In the genomic region with DNA sequence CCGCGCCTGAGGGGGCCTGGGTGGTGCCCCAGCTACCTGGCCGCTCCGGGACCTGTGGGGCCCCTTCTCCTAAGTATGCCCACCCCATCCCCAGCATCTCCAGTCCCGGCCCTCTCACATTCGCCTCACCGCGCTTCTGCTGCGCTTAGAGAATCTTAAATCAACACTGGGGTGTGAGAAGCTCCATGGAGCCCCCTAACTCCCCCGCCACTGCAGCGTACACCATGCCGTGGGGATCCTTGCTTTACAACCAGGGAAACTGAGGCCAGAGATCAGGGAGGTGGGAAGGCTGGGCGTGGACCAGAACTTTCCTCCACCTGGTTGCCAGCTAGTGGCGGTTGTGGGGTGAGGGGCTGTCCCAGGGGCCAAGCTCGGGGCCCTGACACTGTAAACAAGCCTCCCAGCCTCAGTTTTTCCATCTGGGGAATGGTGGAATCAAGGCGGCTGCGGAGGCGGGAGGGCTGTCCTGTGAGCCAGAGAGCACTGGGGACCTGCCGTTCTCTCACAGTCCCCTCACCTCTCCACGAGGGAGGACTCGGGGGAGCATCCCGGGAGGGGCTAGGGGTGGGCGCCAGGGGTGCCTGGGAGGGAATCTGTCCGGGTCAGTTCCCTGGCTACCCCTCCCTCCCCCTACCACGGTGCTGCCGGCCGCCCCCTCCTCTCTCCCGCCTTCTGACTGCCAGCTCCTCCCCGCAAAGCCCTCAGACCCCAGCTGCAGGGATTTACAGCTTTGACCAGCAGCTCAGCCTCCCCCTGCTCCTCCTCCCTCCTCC, we compare ENCODE assay signal across 8 cellular contexts.
DNase-seq lines count a peak whose midpoint lies in the region; ATAC-seq and TF ChIP-seq lines count a peak whose summit lies in the region.

No MANE protein-coding gene starts in this region.

- H3K4me3 Mint-ChIP-seq in GM23338, result peak overlapping the region; percentile 79; the same call in 2 of the 3 replicates

- no peaks in the 10 kb centered on the region for H3K36me3 Mint-ChIP-seq in GM23338 (ENCODE audit: low read depth)

- H3K27me3 ChIP-seq in GM23338 (ENCODE audit: insufficient read depth), result peaks cover 41% of the 10 kb centered on the region

- H3K4me2 ChIP-seq in GM23338, result peak overlapping the region; percentile 98

- peak; percentile 14 for ATAC-seq in GM23338
- ATAC-seq in left cardiac atrium, result peak; percentile 7 to 15
- ATAC-seq in HG02623 (IDR thresholded peaks at IDR 0.05; ENCODE audit: unreplicated experiment), result no peak

- TF ChIP-seq CTCF in GM23338 (conservative IDR thresholded peaks at IDR 0.05; ENCODE audit: low read depth in 2 of 2), result no peak

- no peaks in the 10 kb centered on the region for H3K79me2 ChIP-seq in GM23338 (replicated peaks; ENCODE audit: insufficient read depth)

- no peaks in the 10 kb centered on the region for H3K9me3 Mint-ChIP-seq in GM23338

- no peaks in the 10 kb centered on the region; the same call in 1 of the 2 replicates for H3K36me3 ChIP-seq in GM23338 (ENCODE audit: insufficient read depth)

- DNase-seq in GM23338 (ENCODE audit: low spot score), result no peak
- peak; percentile 37 to 49 for DNase-seq in activated CD4-positive, alpha-beta T cell treated with anti-CD3 and anti-CD28 coated beads, Interleukin-2, amount 50 U/mL, for 4 hours
- no peak for DNase-seq in left cardiac atrium
- peak; percentile 40 to 59 for DNase-seq in stimulated activated CD4-positive, alpha-beta T cell treated with anti-CD3 and anti-CD28 coated beads, Interleukin-15, amount 100 ng/mL, for 48 hours (ENCODE audit: low read depth in 2 of 2)
- DNase-seq in germinal center (ENCODE audit: low spot score), result no peak
- DNase-seq in SW 1271 (lab: John Stamatoyannopoulos, UW), result no peak
- no peak for DNase-seq in GM03348 (ENCODE audit: low spot score)

- 0 out of 2 replicates have a peak, but pooled peaks cover 2% of the 10 kb centered on the region for H3K9me2 ChIP-seq in GM23338 (ENCODE audit: insufficient read depth)

- no peak overlapping the region for H3K27ac ChIP-seq in GM23338 (ENCODE audit: low read depth)

- intact Hi-C loops in left cardiac atrium (cut with DNase I), result loop anchor here in 1 of 2 donors (5.0 kb wide), 1 partner anchor 42 kb away; no protein-coding TSS in a partner anchor

- peaks cover 7% of the 10 kb centered on the region; the same call in 2 of the 3 replicates for H3K4me1 Mint-ChIP-seq in GM23338

- H3K4me3 ChIP-seq in GM23338, result peak overlapping the region; percentile 75

- peaks cover 26% of the 10 kb centered on the region for H3K27me3 Mint-ChIP-seq in GM23338 (ENCODE audit: insufficient read depth, low read depth, poor library complexity)

- H2AFZ ChIP-seq in GM23338, result peak overlapping the region; percentile 80

- H3K27ac Mint-ChIP-seq in GM23338, result no peak overlapping the region

- no peaks in the 10 kb centered on the region for H4K20me1 ChIP-seq in GM23338 (replicated peaks; ENCODE audit: insufficient read depth)

- H3F3A ChIP-seq in GM23338 (replicated peaks; ENCODE audit: low read depth), result no peaks in the 10 kb centered on the region; the same call in 1 of the 2 replicates

- H3K4me1 ChIP-seq in GM23338 (ENCODE audit: insufficient read depth), result peaks cover 19% of the 10 kb centered on the region

TF ChIP-seq in GM23338, 12 proteins besides CTCF, POLR2A, EP300 and RAD21:
- TF ChIP-seq JUNB (IDR thresholded peaks at IDR 0.05; ENCODE audit: unreplicated experiment) (no peak), ZNF331 (CRISPR knock-in tag; IDR thresholded peaks at IDR 0.05; ENCODE audit: low read depth) (no peak)
TF ChIP-seq in GM23338: peak in this region for 0.

Comparison
In these comparisons a context has a peak if more than half of its experiments do, and no peak if none do; other contexts are left out.
1. DNase-seq: peak in activated CD4-positive, alpha-beta T cell treated with anti-CD3 and anti-CD28 coated beads, Interleukin-2, amount 50 U/mL, for 4 hours (2 of 2) and stimulated activated CD4-positive, alpha-beta T cell treated with anti-CD3 and anti-CD28 coated beads, Interleukin-15, amount 100 ng/mL, for 48 hours (2 of 2); none in GM23338 (single experiment), left cardiac atrium (single experiment), germinal center (single experiment), SW 1271 (0 of 2) and GM03348 (single experiment).